ENCODE assay signal across 23 cellular contexts in genomic region chr1:3707298-3707938, GRCh38. TPM values are rescaled to one million over a fixed set of nuclear protein-coding genes. Genes with fewer than 3 reads are reported as not detected.
DNase-seq lines count a peak whose midpoint lies in the region; ATAC-seq and TF ChIP-seq lines count a peak whose summit lies in the region.
"Had no signal": no experiment of that assay in that cellular context is flagged by ENCODE, and none has a peak within 500 bp of the region (broad histone marks: within the 10 kb centered on the region; RNA-seq: fewer than 3 reads in every experiment).

No MANE protein-coding gene starts in this region.

- TF ChIP-seq POLR2A in suprapubic skin (IDR thresholded peaks at IDR 0.05), result no peak

- CTCF ChIA-PET in mammary epithelial cell (lab: Charles Lee; ENCODE audit: low non-redundant PET), result interaction anchor here (0.8 kb wide), 1 partner anchor 16 kb away, joined by 3 read pairs; no protein-coding TSS in a partner anchor

- H3K9me3 ChIP-seq in HUES64 (ENCODE audit: insufficient read depth, low read depth, low read length) (no peaks in the 10 kb centered on the region), mammary epithelial cell (replicated peaks; ENCODE audit: insufficient read depth, low read length) (no peaks in the 10 kb centered on the region), iPS-20b (ENCODE audit: insufficient read depth, low read depth, low read length) (no peaks in the 10 kb centered on the region), suprapubic skin (no peaks in the 10 kb centered on the region), smooth muscle cell (replicated peaks; ENCODE audit: low read depth) (no peaks in the 10 kb centered on the region)
- H3K9me3 ChIP-seq: left lung, SJCRH30 had no signal

- H3K4me2 ChIP-seq in mammary epithelial cell (ENCODE audit: insufficient read depth, low read depth, low read length) (peak overlapping the region; percentile 71), smooth muscle cell (no peak overlapping the region)

- H3K4me1 ChIP-seq in HUES64 (ENCODE audit: insufficient read depth, low read length) (peaks cover 12% of the 10 kb centered on the region; the same call in 1 of the 2 replicates), mammary epithelial cell (ENCODE audit: insufficient read depth, low read length) (peaks cover 67% of the 10 kb centered on the region), iPS-20b (ENCODE audit: insufficient read depth, low read length) (peaks cover 7% of the 10 kb centered on the region; the same call in 1 of the 2 replicates), suprapubic skin (peaks cover 73% of the 10 kb centered on the region), smooth muscle cell (ENCODE audit: low read depth) (peaks cover 19% of the 10 kb centered on the region)
- H3K4me1 ChIP-seq: left lung had no signal

- no peak for ATAC-seq in HG03025 (IDR thresholded peaks at IDR 0.05; ENCODE audit: low FRiP score, unreplicated experiment)
- ATAC-seq: activated CD8-positive, alpha-beta memory T cell treated with anti-CD3 and anti-CD28 coated beads, Interleukin-2, amount 10 ng/mL, durations not matched to agents 7 days and 5 days; left lung had no signal

- intact Hi-C loops in mammary epithelial cell (cut with micrococcal nuclease), result no loop called here

- peak overlapping the region; percentile 32; the same call in 1 of the 2 replicates for H3K4me3 ChIP-seq in HUES64 (ENCODE audit: low read length)
- peak overlapping the region in 2 of 3 experiments; percentile 37 to 47 for H3K4me3 ChIP-seq in mammary epithelial cell (replicated peaks in 1 of 3; ENCODE audit: insufficient read depth in 1 of 3, low read depth in 2 of 3, low read length in 3 of 3)
- H3K4me3 ChIP-seq in iPS-20b (ENCODE audit: low read length), result peak overlapping the region; percentile 56; the same call in 1 of the 2 replicates
- H3K4me3 ChIP-seq in suprapubic skin, result peak overlapping the region; percentile 37
- H3K4me3 ChIP-seq in smooth muscle cell, result no peak overlapping the region
- H3K4me3 ChIP-seq: left lung, SJCRH30 had no signal

- H3K27me3 ChIP-seq in HUES64 (ENCODE audit: insufficient read depth, low read length), result peaks cover 6% of the 10 kb centered on the region; the same call in 1 of the 2 replicates
- no peaks in the 10 kb centered on the region for H3K27me3 ChIP-seq in mammary epithelial cell (ENCODE audit: insufficient read depth, low read length)
- H3K27me3 ChIP-seq in iPS-20b (ENCODE audit: insufficient read depth, low read length), result peaks cover 30% of the 10 kb centered on the region
- H3K27me3 ChIP-seq in suprapubic skin, result peaks cover 69% of the 10 kb centered on the region
- H3K27me3 ChIP-seq in smooth muscle cell (ENCODE audit: low read depth), result peaks cover 20% of the 10 kb centered on the region
- H3K27me3 ChIP-seq: SJCRH30 had no signal

- H3K36me3 ChIP-seq in HUES64 (ENCODE audit: insufficient read depth, low read length) (no peaks in the 10 kb centered on the region), mammary epithelial cell (ENCODE audit: insufficient read depth, low read length) (no peaks in the 10 kb centered on the region), iPS-20b (ENCODE audit: insufficient read depth, low read depth, low read length) (no peaks in the 10 kb centered on the region), suprapubic skin (no peaks in the 10 kb centered on the region), smooth muscle cell (ENCODE audit: low read depth) (no peaks in the 10 kb centered on the region)
- H3K36me3 ChIP-seq: left lung, SJCRH30 had no signal

- TF ChIP-seq EP300 in suprapubic skin (IDR thresholded peaks at IDR 0.05), result no peak

- H4K20me1 ChIP-seq in mammary epithelial cell (ENCODE audit: insufficient read depth, low read length) (no peaks in the 10 kb centered on the region), smooth muscle cell (ENCODE audit: low read depth) (no peaks in the 10 kb centered on the region)

- no peak for DNase-seq in mammary epithelial cell
- no peak for DNase-seq in suprapubic skin (ENCODE audit: low spot score in 2 of 2)
- no peak for DNase-seq in smooth muscle cell (lab: John Stamatoyannopoulos, UW; ENCODE audit: unreplicated experiment)
- no peak for DNase-seq in NCI-H1048 (lab: John Stamatoyannopoulos, UW)
- DNase-seq: activated CD4-positive, alpha-beta T cell treated with anti-CD3 and anti-CD28 coated beads, Interleukin-2, amount 10 ng/mL, durations not matched to agents 24 days and 14 days; activated CD8-positive, alpha-beta memory T cell treated with anti-CD3 and anti-CD28 coated beads, Interleukin-2, amount 10 ng/mL, durations not matched to agents 7 days and 5 days; cerebellar nuclear complex; left lung; NCI-H1105 treated with DMSO at 0.1 percent for 48 hours; NCI-H2029 treated with DMSO at 0.1 percent for 48 hours; posterior cingulate gyrus; T-helper 1 cell had no signal

- peak overlapping the region; percentile 12 for H2AFZ ChIP-seq in mammary epithelial cell (ENCODE audit: low read depth, low read length)
- H2AFZ ChIP-seq in smooth muscle cell (ENCODE audit: low read depth), result no peak overlapping the region

- dilution Hi-C loops in mammary epithelial cell (cut with HindIII; ENCODE audit: low sequenced_read_pairs), result no loop called here

- 27% methylated on average over 35 of the region's 35 CpGs for WGBS in HUES64
- 10% methylated on average over 17 of the region's 35 CpGs for WGBS in mammary epithelial cell (ENCODE audit: low coverage, missing lambda C conversion rate)
- WGBS in suprapubic skin, result 30% methylated on average over 21 of the region's 35 CpGs
- WGBS in smooth muscle cell (ENCODE audit: low lambda C conversion rate), result 47% methylated on average over 21 of the region's 35 CpGs

- TF ChIP-seq CTCF in mammary epithelial cell (conservative IDR thresholded peaks at IDR 0.05 in 1 of 2, IDR thresholded peaks at IDR 0.05 in 1 of 2; ENCODE audit: extremely low read depth in 1 of 2, insufficient read depth in 1 of 2, low read depth in 1 of 2, low read length in 2 of 2), result no peak
- TF ChIP-seq CTCF in suprapubic skin (IDR thresholded peaks at IDR 0.05), result no peak
- no peak for TF ChIP-seq CTCF in smooth muscle cell (IDR thresholded peaks at IDR 0.05; ENCODE audit: borderline replicate concordance, insufficient read depth, poor library complexity, severe bottlenecking)

- no TSS peak for BruUV-seq in mammary epithelial cell (replicated peaks; lab: Mats Ljungman, UMichigan)

- no peaks in the 10 kb centered on the region for H3F3A ChIP-seq in smooth muscle cell (ENCODE audit: low read depth)

- no peaks in the 10 kb centered on the region for H3K79me2 ChIP-seq in mammary epithelial cell (ENCODE audit: insufficient read depth, low read length)
- no peaks in the 10 kb centered on the region for H3K79me2 ChIP-seq in smooth muscle cell (ENCODE audit: low read depth)

- no peak overlapping the region for H3K9ac ChIP-seq in HUES64 (ENCODE audit: low read depth, low read length)
- no peak overlapping the region for H3K9ac ChIP-seq in mammary epithelial cell (ENCODE audit: insufficient read depth, low read length)
- H3K9ac ChIP-seq in iPS-20b (ENCODE audit: low read depth, low read length), result no peak overlapping the region
- no peak overlapping the region for H3K9ac ChIP-seq in smooth muscle cell (ENCODE audit: low read depth)

- in situ Hi-C loops in mammary epithelial cell (cut with MboI; ENCODE audit: low sequenced_read_pairs in 2 of 2), result no loop called here

- H3K27ac ChIP-seq in HUES64 (ENCODE audit: low read depth, low read length) (no peak overlapping the region), mammary epithelial cell (ENCODE audit: insufficient read depth, low read depth, low read length) (no peak overlapping the region), iPS-20b (ENCODE audit: low read length) (no peak overlapping the region), suprapubic skin (no peak overlapping the region), smooth muscle cell (ENCODE audit: low read depth) (no peak overlapping the region)
- H3K27ac ChIP-seq: left lung, SJCRH30 had no signal

RNA-seq across cellular contexts. Expression of gene CCDC27, which starts 44.8 kb away (rescaled TPM):
- polyA plus RNA-seq in HUES64 (2013, experiment 1 of 2), result 0.05 TPM
- polyA plus RNA-seq in HUES64 (2013, experiment 2 of 2), result not detected
- total RNA-seq in mammary epithelial cell (not detected), suprapubic skin (not detected), smooth muscle cell (not detected in 2 replicates)
- polyA plus RNA-seq in mammary epithelial cell (not detected), smooth muscle cell (not detected in 2 replicates)
- not detected for polyA minus RNA-seq in mammary epithelial cell
- total RNA-seq: activated CD4-positive, alpha-beta T cell treated with anti-CD3 and anti-CD28 coated beads, Interleukin-2, amount 10 ng/mL, durations not matched to agents 24 days and 14 days; activated CD8-positive, alpha-beta memory T cell treated with anti-CD3 and anti-CD28 coated beads, Interleukin-2, amount 10 ng/mL, durations not matched to agents 7 days and 5 days; activated T-helper 1 cell treated with anti-CD3 and anti-CD28 coated beads, Interleukin-12 subunit alpha, Interleukin-12 subunit beta, Interleukin-2, Interleukin-4 antibody, amounts not matched to agents 30 ng/mL and 10 ng/mL and 1 ng/mL, durations not matched to agents 14 hours and 24 hours and 36 hours; epithelial cell of proximal tubule; frontal cortex; G401; HT1080; left lung; mesothelial cell of epicardium; SJCRH30; subcutaneous adipose tissue had no signal

RNA-seq across cellular contexts. Expression of gene TP73, which starts 55.1 kb away (rescaled TPM):
- 0.65 TPM for polyA plus RNA-seq in HUES64 (2013, experiment 1 of 2)
- polyA plus RNA-seq in HUES64 (2013, experiment 2 of 2), result 0.76 TPM
- total RNA-seq in mammary epithelial cell (1 to 10 TPM; 2.5 to 6.9 TPM), suprapubic skin (10 to 100 TPM in 3 of 4 donors, 1 to 10 TPM in 1; 8.8 to 24.7 (median 16.9) TPM), smooth muscle cell (0.04 and 0.22 TPM in 2 replicates)
- polyA plus RNA-seq in mammary epithelial cell (2.5 TPM), smooth muscle cell (0.50 TPM in 1 of 2 replicates, not detected in the other)
- 2.6 TPM for polyA minus RNA-seq in mammary epithelial cell
- total RNA-seq: epithelial cell of proximal tubule, HT1080 had no signal

RNA-seq across cellular contexts. Expression of gene WRAP73, which starts 57.5 kb away (rescaled TPM):
- polyA plus RNA-seq in HUES64 (2013, experiment 1 of 2), result 18.2 TPM
- polyA plus RNA-seq in HUES64 (2013, experiment 2 of 2), result 18.1 TPM
- total RNA-seq in mammary epithelial cell (10 to 100 TPM in 1 of 2 donors, 1 to 10 TPM in 1; 8.3 to 26.6 TPM), suprapubic skin (10 to 100 TPM; 16.4 to 33.7 (median 19.6) TPM), smooth muscle cell (14.2 and 17.2 TPM in 2 replicates)
- polyA plus RNA-seq in mammary epithelial cell (22.0 TPM), smooth muscle cell (20.8 and 21.5 TPM in 2 replicates)
- polyA minus RNA-seq in mammary epithelial cell, result 23.6 TPM
